In the genomic region with DNA sequence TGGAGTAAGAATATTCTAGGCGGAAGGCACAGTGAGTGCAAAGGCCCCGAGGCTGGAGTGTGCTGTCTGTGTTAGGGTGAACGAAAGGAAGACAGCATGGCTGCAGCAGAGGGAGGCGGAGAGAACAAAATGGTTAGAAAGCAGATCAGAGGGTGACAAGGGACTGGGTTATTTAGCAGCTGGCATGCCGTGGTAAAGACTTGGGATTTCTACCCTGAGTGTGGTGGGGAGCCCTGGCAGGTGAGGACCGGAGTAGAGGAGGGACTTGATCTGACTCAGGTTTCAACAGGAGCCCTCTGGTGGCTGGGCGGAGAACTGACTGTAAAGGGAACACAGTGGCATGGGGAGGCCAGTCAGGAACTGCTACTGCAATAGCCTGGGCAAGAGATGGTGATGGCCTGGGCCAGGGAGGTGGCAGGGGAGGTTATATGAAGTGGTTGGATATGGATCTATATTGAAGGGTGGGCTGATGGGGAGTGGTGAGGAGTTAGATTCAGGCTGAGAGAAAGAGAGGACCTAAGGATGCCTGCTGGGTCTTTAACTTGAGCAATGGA, we compare ENCODE assay signal across 8 cellular contexts. TPM values are rescaled to one million over a fixed set of nuclear protein-coding genes. Genes with fewer than 3 reads are reported as not detected.
DNase-seq lines count a peak whose midpoint lies in the region; ATAC-seq and TF ChIP-seq lines count a peak whose summit lies in the region.

No MANE protein-coding gene starts in this region.

- H3K4me3 ChIP-seq in MG63 (no peak overlapping the region), fibroblast of the aortic adventitia (ENCODE audit: low read depth, low read length) (no peak overlapping the region), suprapubic skin (no peak overlapping the region)

- TF ChIP-seq POLR2A in suprapubic skin (IDR thresholded peaks at IDR 0.05) = no peak

- POLR2A ChIA-PET in RWPE1 (lab: Yijun Ruan, JAX; ENCODE audit: low non-redundant PET) = no interaction called here

- H3K27me3 ChIP-seq in MG63 = no peaks in the 10 kb centered on the region
- H3K27me3 ChIP-seq in suprapubic skin = no peaks in the 10 kb centered on the region

- H3K27ac ChIP-seq in RWPE1 = no peak overlapping the region
- no peak overlapping the region for H3K27ac ChIP-seq in suprapubic skin

- H3K9me3 ChIP-seq in MG63 (no peaks in the 10 kb centered on the region), suprapubic skin (no peaks in the 10 kb centered on the region)

- TF ChIP-seq CTCF in RWPE1 (conservative IDR thresholded peaks at IDR 0.05; ENCODE audit: low read depth) (peak; percentile 76), fibroblast of the aortic adventitia (IDR thresholded peaks at IDR 0.05; ENCODE audit: insufficient read depth, low read length) (peak; percentile 80), suprapubic skin (IDR thresholded peaks at IDR 0.05) (peak; percentile 35 to 73)

- 70% methylated on average over 7 of the region's 7 CpGs for WGBS in suprapubic skin

- H3K36me3 ChIP-seq in MG63 = no peaks in the 10 kb centered on the region
- no peaks in the 10 kb centered on the region for H3K36me3 ChIP-seq in suprapubic skin

- no peak for TF ChIP-seq EP300 in suprapubic skin (IDR thresholded peaks at IDR 0.05)

- peaks cover 3% of the 10 kb centered on the region for H3K4me1 ChIP-seq in suprapubic skin

- CTCF ChIA-PET in RWPE1 (lab: Yijun Ruan, JAX) = interaction anchor here (0.6 to 6.2 kb wide), 4 partner anchors 161 to 323 kb away, joined by 3 to 70 read pairs (median 4); no protein-coding TSS in a partner anchor

- ATAC-seq in GM18867 (IDR thresholded peaks at IDR 0.05; ENCODE audit: unreplicated experiment) = peak; percentile 73

- DNase-seq in 8988T = peak; percentile 65
- DNase-seq in MG63 = peak; percentile 74
- peak; percentile 71 for DNase-seq in RWPE1 (ENCODE audit: low spot score)
- DNase-seq in activated T-helper 1 cell treated with anti-CD3 and anti-CD28 coated beads, Interleukin-2, amount 50 U/mL, for 16 hours (ENCODE audit: low read depth in 1 of 2, low spot score in 1 of 2) = peak; percentile 77 to 83
- peak; percentile 76 for DNase-seq in fibroblast of the aortic adventitia (ENCODE audit: low read depth)
- peak in 36 of 56 donors; percentile 1 to 68 (median 18) for DNase-seq in nucleus accumbens (lab: John Stamatoyannopoulos, UW)
- DNase-seq in suprapubic skin (ENCODE audit: low spot score in 2 of 2) = peak; percentile 85 to 87

RNA-seq across cellular contexts. Expression of a gene that starts 38.0 kb away (rescaled TPM):
- total RNA-seq in MG63 (2014; rRNA removed; shearing (Covaris generic); ENCODE audit: low replicate concordance) = 13.0 and 18.9 TPM in 2 replicates
- total RNA-seq in fibroblast of the aortic adventitia (ENCODE audit: low replicate concordance) (8.7 and 19.3 TPM in 2 replicates), suprapubic skin (100 to 1,000 TPM in 2 of 4 donors, 10 to 100 TPM in 2; 63.6 to 158 (median 110) TPM)

RNA-seq across cellular contexts. Expression of a gene that starts 49.6 kb away (rescaled TPM):
- 2.4 and 4.4 TPM in 2 replicates for total RNA-seq in MG63 (2014; rRNA removed; shearing (Covaris generic); ENCODE audit: low replicate concordance)
- total RNA-seq in fibroblast of the aortic adventitia (ENCODE audit: low replicate concordance) (3.5 and 4.8 TPM in 2 replicates), suprapubic skin (10 to 100 TPM; 14.2 to 19.6 (median 18.4) TPM)

RNA-seq across cellular contexts. Expression of a gene that starts 50.0 kb away (rescaled TPM):
- 0.17 and 0.36 TPM in 2 replicates for total RNA-seq in MG63 (2014; rRNA removed; shearing (Covaris generic); ENCODE audit: low replicate concordance)
- 0.09 TPM in 1 of 2 replicates, not detected in the other for total RNA-seq in fibroblast of the aortic adventitia (ENCODE audit: low replicate concordance)
- total RNA-seq in suprapubic skin = 1 to 10 TPM in 2 of 4 donors, under 1 TPM in 1, not detected in 1; 0.30 to 3.3 (median 2.6) TPM

Comparison
In these comparisons a context has a peak if more than half of its experiments do, and no peak if none do; other contexts are left out.
1. DNase-seq: peak in every context shown above with its lines; median percentile 86 in suprapubic skin; 80 in activated T-helper 1 cell treated with anti-CD3 and anti-CD28 coated beads, Interleukin-2, amount 50 U/mL, for 16 hours; 76 in fibroblast of the aortic adventitia; 74 in MG63; 71 in RWPE1; 65 in 8988T; 18 in nucleus accumbens.